ENCODE assay signal across 14 cellular contexts in genomic region chr2:47050762-47051161, GRCh38.
"Had no signal": no experiment of that assay in that cellular context is flagged by ENCODE, and none has a peak within 500 bp of the region (broad histone marks: within the 10 kb centered on the region; RNA-seq: fewer than 3 reads in every experiment).

No MANE protein-coding gene starts in this region.

- H3K9me3 ChIP-seq: ascending aorta, breast epithelium, thoracic aorta had no signal

- H2AFZ ChIP-seq: hepatocyte, parathyroid adenoma had no signal

- H3K27me3 ChIP-seq: ascending aorta, breast epithelium, hepatocyte had no signal

- H3K27ac ChIP-seq: hepatocyte, parathyroid adenoma, thoracic aorta had no signal

- H3K4me2 ChIP-seq: hepatocyte had no signal

- H3K4me1 ChIP-seq: breast epithelium had no signal

- H3K4me3 ChIP-seq: ascending aorta, breast epithelium, hepatocyte, lung, thoracic aorta had no signal

- H3K36me3 ChIP-seq: breast epithelium had no signal

- ATAC-seq: effector memory CD8-positive, alpha-beta T cell; stimulated activated memory B cell treated with anti-CD40 and anti-IgM and Interleukin-4, amounts not matched to agents 10 μg/mL and 1 μg/mL and 100 μg/mL, for 72 hours had no signal

- DNase-seq: activated CD4-positive, alpha-beta T cell treated with anti-CD3 and anti-CD28 coated beads, Interleukin-2, amount 50 U/mL, for 1 hour; activated gamma-delta T cell; activated T-cell treated with anti-CD3 and anti-CD28 coated beads, Interleukin-2, amount 50 U/mL, for 72 hours; dermis blood vessel endothelial cell; effector memory CD8-positive, alpha-beta T cell; retina; stimulated activated CD4-positive, alpha-beta T cell treated with anti-CD3 and anti-CD28 coated beads, Interleukin-4, amount 100 ng/mL, for 4 hours had no signal

- H3K79me2 ChIP-seq: hepatocyte, parathyroid adenoma had no signal

- H3K9ac ChIP-seq: parathyroid adenoma had no signal
